In genomic region chr4:2402053-2402452, GRCh38 we compare ENCODE assay signal across 9 cellular contexts. TPM values are rescaled to one million over a fixed set of nuclear protein-coding genes. Genes with fewer than 3 reads are reported as not detected.
A peak's percentile ranks its signal among the peaks of the same experiment; 100 is the strongest.
DNase-seq lines count a peak whose midpoint lies in the region; ATAC-seq and TF ChIP-seq lines count a peak whose summit lies in the region.
"Had no signal": no experiment of that assay in that cellular context is flagged by ENCODE, and none has a peak within 500 bp of the region (broad histone marks: within the 10 kb centered on the region; RNA-seq: fewer than 3 reads in every experiment).

No MANE protein-coding gene starts in this region.

- no peaks in the 10 kb centered on the region for H3K36me3 ChIP-seq in HUES6 (ENCODE audit: control insufficient read depth, insufficient read depth, low read length)
- H3K36me3 ChIP-seq in neuron (ENCODE audit: insufficient read depth, low read length): no peaks in the 10 kb centered on the region
- H3K36me3 ChIP-seq: tibial artery had no signal

- TF ChIP-seq CTCF in AG04450 (IDR thresholded peaks at IDR 0.05; ENCODE audit: low read depth, low read length) (no peak), fibroblast of villous mesenchyme (IDR thresholded peaks at IDR 0.05; ENCODE audit: insufficient read depth, low read depth, low read length) (no peak)

- H3K9me3 ChIP-seq in AG04450 (ENCODE audit: control insufficient read depth, insufficient read depth, low read length) (no peaks in the 10 kb centered on the region; the same call in 1 of the 2 replicates), HUES6 (ENCODE audit: control insufficient read depth, insufficient read depth, low read depth, low read length) (no peaks in the 10 kb centered on the region), neuron (ENCODE audit: low read length) (no peaks in the 10 kb centered on the region)
- H3K9me3 ChIP-seq: tibial artery had no signal

- ATAC-seq in GM21390 (IDR thresholded peaks at IDR 0.05; ENCODE audit: unreplicated experiment): no peak

- POLR2A ChIA-PET in AG04450 (lab: Yijun Ruan, JAX): interaction anchor here (0.6 to 0.7 kb wide), 2 partner anchors 140 to 319 kb away, joined by 3 to 4 read pairs; partner anchors contain the start of gene MXD4

- CTCF ChIA-PET in AG04450 (lab: Charles Lee): interaction anchor here (0.5 to 1.2 kb wide), 2 partner anchors 12 to 371 kb away, joined by 3 to 6 read pairs; no protein-coding TSS in a partner anchor

- peak overlapping the region; percentile 43 for H3K4me3 ChIP-seq in AG04450 (ENCODE audit: low read depth, low read length)
- peak overlapping the region; percentile 54 for H3K4me3 ChIP-seq in HUES6 (ENCODE audit: low read depth, low read length)
- H3K4me3 ChIP-seq in fibroblast of villous mesenchyme (ENCODE audit: low read depth, low read length): peak overlapping the region; percentile 45
- peak overlapping the region; percentile 28 for H3K4me3 ChIP-seq in neuron (ENCODE audit: low read length)

- DNase-seq in AG04450 (ENCODE audit: low read depth, low spot score) (no peak), fibroblast of villous mesenchyme (ENCODE audit: low read depth) (peak; percentile 58), GM19238 (ENCODE audit: insufficient read length, low spot score) (no peak)
- peak; percentile 30 for DNase-seq in activated T-cell treated with anti-CD3 and anti-CD28 coated beads, Interleukin-2, amount 50 U/mL, for 1 hour
- no peak for DNase-seq in activated CD4-positive, CD25-positive, alpha-beta regulatory T cell treated with anti-CD3 and anti-CD28 coated beads, Interleukin-2, amount 50 U/mL, for 72 hours

- no peak overlapping the region for H3K9ac ChIP-seq in HUES6 (ENCODE audit: low read length)

- peak overlapping the region; percentile 21 for H2AFZ ChIP-seq in neuron (ENCODE audit: low read depth, low read length)

- H3K27ac ChIP-seq in AG04450 (ENCODE audit: low read depth, low read length) (no peak overlapping the region), HUES6 (ENCODE audit: low read depth, low read length) (no peak overlapping the region)
- H3K27ac ChIP-seq: tibial artery had no signal

- H3K27me3 ChIP-seq in AG04450 (ENCODE audit: control insufficient read depth, insufficient read depth, low read length) (peaks cover 19% of the 10 kb centered on the region), HUES6 (ENCODE audit: control insufficient read depth, insufficient read depth, low read length) (peaks cover 30% of the 10 kb centered on the region), neuron (ENCODE audit: insufficient read depth, low read length) (peaks cover 25% of the 10 kb centered on the region)

- H3K4me1 ChIP-seq in HUES6 (ENCODE audit: control insufficient read depth, insufficient read depth, low read length): peaks cover 21% of the 10 kb centered on the region
- peaks cover 20% of the 10 kb centered on the region for H3K4me1 ChIP-seq in neuron (ENCODE audit: insufficient read depth, low read length)

RNA-seq across cellular contexts. Expression of gene ZFYVE28, which starts 16.4 kb away (rescaled TPM):
- polyA plus RNA-seq in AG04450 (2011; rRNA removed): 2.2 and 3.1 TPM in 2 replicates
- polyA minus RNA-seq in AG04450 (2011; rRNA and poly(A)+ RNA removed): 1.4 and 3.5 TPM in 2 replicates
- 3.2 and 12.1 TPM in 2 replicates for total RNA-seq in fibroblast of villous mesenchyme

RNA-seq across cellular contexts. Expression of gene CFAP99, which starts 16.7 kb away (rescaled TPM):
- not detected in 2 replicates for polyA plus RNA-seq in AG04450 (2011; rRNA removed)
- not detected in 2 replicates for polyA minus RNA-seq in AG04450 (2011; rRNA and poly(A)+ RNA removed)
- total RNA-seq in fibroblast of villous mesenchyme: not detected in 2 replicates

Comparison
In these comparisons a context has a peak if more than half of its experiments do, and no peak if none do; other contexts are left out.
1. DNase-seq: peak in activated T-cell treated with anti-CD3 and anti-CD28 coated beads, Interleukin-2, amount 50 U/mL, for 1 hour (single experiment) and fibroblast of villous mesenchyme (single experiment); none in AG04450 (single experiment), GM19238 (single experiment) and activated CD4-positive, CD25-positive, alpha-beta regulatory T cell treated with anti-CD3 and anti-CD28 coated beads, Interleukin-2, amount 50 U/mL, for 72 hours (single experiment).
2. Peak in every context shown above with its lines, with median percentiles within 50 percentile points of each other: H3K4me3 ChIP-seq.